18 cellular contexts compared by ENCODE assay signal in genomic region chr11:2587976-2588748, GRCh38.
DNase-seq lines count a peak whose midpoint lies in the region; ATAC-seq and TF ChIP-seq lines count a peak whose summit lies in the region.
"Had no signal": no experiment of that assay in that cellular context is flagged by ENCODE, and none has a peak within 500 bp of the region (broad histone marks: within the 10 kb centered on the region; RNA-seq: fewer than 3 reads in every experiment).

No MANE protein-coding gene starts in this region.

- no peak overlapping the region for H3K27ac ChIP-seq in heart left ventricle
- H3K27ac ChIP-seq in adrenal gland: peak overlapping the region in 2 of 5 donors; percentile 2 to 58
- H3K27ac ChIP-seq in stomach: no peak overlapping the region
- H3K27ac ChIP-seq: breast epithelium, neural progenitor cell had no signal

- H3K4me3 ChIP-seq in heart left ventricle: no peak overlapping the region
- no peak overlapping the region for H3K4me3 ChIP-seq in adrenal gland
- H3K4me3 ChIP-seq in mucosa of descending colon: no peak overlapping the region
- H3K4me3 ChIP-seq in stomach: no peak overlapping the region
- H3K4me3 ChIP-seq: breast epithelium, neural progenitor cell had no signal

- TF ChIP-seq EP300 in stomach (IDR thresholded peaks at IDR 0.05): no peak

- H3K36me3 ChIP-seq in heart left ventricle (peaks cover 0 to 23% (median 0%) of the 10 kb centered on the region in 9 donors), adrenal gland (replicated peaks in 1 of 2) (peaks cover 0 to 82% of the 10 kb centered on the region in 2 donors), mucosa of descending colon (ENCODE audit: low read depth) (no peaks in the 10 kb centered on the region), stomach (peaks cover 0 to 71% (median 56%) of the 10 kb centered on the region in 4 donors)
- H3K36me3 ChIP-seq: breast epithelium, neural progenitor cell had no signal

- DNase-seq in heart left ventricle: peak in 3 of 5 donors; percentile 6 to 44 (median 19)
- no peak for DNase-seq in left cardiac atrium
- DNase-seq in adrenal gland: peak in 6 of 7 donors; percentile 5 to 45 (median 12)
- peak in 2 of 3 donors; percentile 20 to 48 for DNase-seq in mucosa of descending colon
- peak; percentile 14 for DNase-seq in stomach
- no peak for DNase-seq in midbrain (lab: John Stamatoyannopoulos, UW)
- no peak for DNase-seq in SK-N-DZ (ENCODE audit: low spot score)
- DNase-seq: activated B cell treated with CpG ODN at 0.5 μM for 24 hours; activated CD8-positive, alpha-beta memory T cell treated with anti-CD3 and anti-CD28 coated beads, Interleukin-2, amount 50 U/mL, for 4 hours; AML-193; mesendoderm; NCI-H2029; NCI-H446 treated with DMSO at 0.1 percent for 48 hours had no signal

- TF ChIP-seq CTCF in heart left ventricle (IDR thresholded peaks at IDR 0.05) (no peak), adrenal gland (IDR thresholded peaks at IDR 0.05) (no peak), mucosa of descending colon (IDR thresholded peaks at IDR 0.05) (no peak), stomach (IDR thresholded peaks at IDR 0.05) (no peak)

- TF ChIP-seq POLR2A in heart left ventricle (IDR thresholded peaks at IDR 0.05) (no peak), adrenal gland (IDR thresholded peaks at IDR 0.05) (no peak), stomach (IDR thresholded peaks at IDR 0.05) (no peak)

- ATAC-seq in heart left ventricle (no peak), left cardiac atrium (no peak), mucosa of descending colon (no peak), HG03439 (IDR thresholded peaks at IDR 0.05; ENCODE audit: unreplicated experiment) (no peak)
- ATAC-seq: esophagus mucosa, T-helper 17 cell had no signal

- intact Hi-C loops in heart left ventricle (cut with DNase I): no loop called here
- intact Hi-C loops in left cardiac atrium (cut with DNase I): no loop called here
- intact Hi-C loops in adrenal gland (cut with DNase I): no loop called here
- intact Hi-C loops in mucosa of descending colon (cut with DNase I, micrococcal nuclease): no loop called here
- intact Hi-C loops in stomach (cut with DNase I; ENCODE audit: low total_unique reads): no loop called here

- 85 to 90% (median 87%) methylated on average over 23 to 25 of the region's 25 CpGs for WGBS in heart left ventricle, 4 donors
- WGBS in adrenal gland, 4 donors: 90 to 93% (median 92%) methylated on average over 16 to 25 of the region's 25 CpGs
- WGBS in stomach, 5 donors: 89 to 93% (median 91%) methylated on average over 23 to 25 of the region's 25 CpGs

- no peaks in the 10 kb centered on the region for H3K27me3 ChIP-seq in heart left ventricle
- no peaks in the 10 kb centered on the region for H3K27me3 ChIP-seq in adrenal gland
- H3K27me3 ChIP-seq in stomach: no peaks in the 10 kb centered on the region
- H3K27me3 ChIP-seq: breast epithelium had no signal

- H3K4me1 ChIP-seq in heart left ventricle (peaks cover 0 to under 1% (median 0%) of the 10 kb centered on the region in 12 donors), adrenal gland (replicated peaks in 1 of 2) (no peaks in the 10 kb centered on the region), mucosa of descending colon (ENCODE audit: low read depth) (no peaks in the 10 kb centered on the region), stomach (no peaks in the 10 kb centered on the region)
- H3K4me1 ChIP-seq: breast epithelium, neural progenitor cell had no signal

- no peaks in the 10 kb centered on the region for H3K9me3 ChIP-seq in heart left ventricle
- H3K9me3 ChIP-seq in adrenal gland (replicated peaks in 1 of 3): no peaks in the 10 kb centered on the region
- no peaks in the 10 kb centered on the region for H3K9me3 ChIP-seq in mucosa of descending colon
- H3K9me3 ChIP-seq in stomach: no peaks in the 10 kb centered on the region
- H3K9me3 ChIP-seq: breast epithelium had no signal

Comparison
In these comparisons a context has a peak if more than half of its experiments do, and no peak if none do; other contexts are left out.
1. DNase-seq: peak in heart left ventricle (3 of 5), adrenal gland (6 of 7), mucosa of descending colon (2 of 3) and stomach (single experiment); none in left cardiac atrium (single experiment), midbrain (single experiment) and SK-N-DZ (single experiment).